In the genomic region with DNA sequence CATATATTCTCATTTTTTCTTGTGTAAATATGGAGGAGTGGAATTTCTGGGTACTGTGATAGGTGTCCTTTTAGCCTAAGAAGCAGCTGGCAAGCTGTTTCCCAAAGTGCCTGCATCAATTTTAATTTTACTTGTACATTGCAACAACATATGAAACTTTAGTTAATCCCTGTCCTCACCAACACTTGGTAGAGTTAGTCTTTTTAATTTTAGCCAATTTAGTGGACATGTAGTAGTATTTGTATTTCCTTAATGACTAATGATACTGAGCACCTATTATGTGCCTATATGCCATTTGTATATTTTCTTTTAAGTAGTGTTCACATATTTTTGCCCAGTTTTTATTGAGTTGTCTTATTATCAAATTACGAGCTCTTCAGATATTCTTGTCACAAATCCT, we compare ENCODE assay signal across 32 cellular contexts. TPM values are rescaled to one million over a fixed set of nuclear protein-coding genes. Genes with fewer than 3 reads are reported as not detected.
"Had no signal": no experiment of that assay in that cellular context is flagged by ENCODE, and none has a peak within 500 bp of the region (broad histone marks: within the 10 kb centered on the region; RNA-seq: fewer than 3 reads in every experiment).

No MANE protein-coding gene starts in this region.

- H3K27me3 ChIP-seq: stomach, suprapubic skin, testis, thyroid gland, tibial artery, tibial nerve, transverse colon, upper lobe of left lung, upper lobe of right lung, uterus, vagina had no signal

- FAIRE-seq: urothelium cell line had no signal

- H3K36me3 ChIP-seq: stomach, suprapubic skin, thoracic aorta, thyroid gland, tibial artery, tibial nerve, transverse colon, upper lobe of left lung, upper lobe of right lung, uterus, vagina had no signal

- DNase-seq: stimulated activated CD4-positive, alpha-beta T cell treated with anti-CD3 and anti-CD28 coated beads, Interleukin-2, amount 100 ng/mL, for 48 hours; stimulated activated CD4-positive, alpha-beta T cell treated with anti-CD3 and anti-CD28 coated beads, Interleukin-4, amount 100 ng/mL, for 1 hour; stimulated activated CD4-positive, alpha-beta T cell treated with anti-CD3 and anti-CD28 coated beads, Interleukin-4, amount 100 ng/mL, for 24 hours; stimulated activated CD4-positive, alpha-beta T cell treated with anti-CD3 and anti-CD28 coated beads, Interleukin-4, amount 100 ng/mL, for 4 hours; stimulated activated CD8-positive, alpha-beta memory T cell treated with anti-CD3 and anti-CD28 coated beads, Interleukin-4, amount 100 ng/mL, for 48 hours; stimulated activated naive B cell treated with anti-CD40 and anti-IgM and Interleukin-4, amounts not matched to agents 10 μg/mL and 1 μg/mL and 100 μg/mL, for 72 hours; stimulated activated naive CD4-positive, alpha-beta T cell; stimulated activated naive CD4-positive, alpha-beta T cell treated with Interleukin-2 at 50 U/mL for 16 hours; stimulated activated naive CD8-positive, alpha-beta T cell treated with anti-CD3 and anti-CD28 coated beads, Interleukin-15, amount 100 ng/mL, for 72 hours; stimulated activated naive CD8-positive, alpha-beta T cell treated with anti-CD3 and anti-CD28 coated beads, Interleukin-15, Interleukin-2, amounts not matched to agents 100 U/mL and 50 U/mL, for 24 hours; stomach; substantia nigra; testis; thyroid gland; tibial artery; transverse colon; trophoblast cell; upper lobe of left lung; upper lobe of right lung; uterus had no signal

- H3K27ac ChIP-seq: stomach, suprapubic skin, testis, thoracic aorta, thyroid gland, tibial artery, tibial nerve, transverse colon, upper lobe of left lung, upper lobe of right lung, uterus, vagina had no signal

- H3K4me1 ChIP-seq: suprapubic skin, thyroid gland, tibial nerve, transverse colon, upper lobe of left lung, upper lobe of right lung, uterus, vagina had no signal

- H3K4me3 ChIP-seq: stomach, suprapubic skin, testis, thoracic aorta, thyroid gland, tibial artery, tibial nerve, transverse colon, upper lobe of left lung, upper lobe of right lung, uterus, vagina had no signal

- H3K9me3 ChIP-seq: suprapubic skin, testis, thoracic aorta, thyroid gland, tibial artery, upper lobe of left lung, upper lobe of right lung, uterus, vagina had no signal

- ATAC-seq: stimulated activated effector memory CD8-positive, alpha-beta T cell treated with anti-CD3 and anti-CD28 coated beads, Interleukin-12 subunit alpha, Interleukin-12 subunit beta, amount 100 ng/mL, for 72 hours; stimulated activated memory B cell treated with anti-CD40 and anti-IgM and Interleukin-4, amounts not matched to agents 10 μg/mL and 1 μg/mL and 100 μg/mL, for 72 hours; stimulated activated naive B cell treated with anti-CD40 and anti-IgM and Interleukin-4, amounts not matched to agents 10 μg/mL and 1 μg/mL and 100 μg/mL, for 72 hours; stimulated activated naive CD8-positive, alpha-beta T cell treated with anti-CD3 and anti-CD28 coated beads, Interleukin-15, amount 100 ng/mL, for 72 hours; stimulated activated naive CD8-positive, alpha-beta T cell treated with anti-CD3 and anti-CD28 coated beads, Interleukin-15, Interleukin-2, amounts not matched to agents 100 U/mL and 50 U/mL, for 24 hours; upper lobe of right lung had no signal

RNA-seq across cellular contexts. Expression of gene NOX3, which starts 46.8 kb away (rescaled TPM):
- total RNA-seq: stomach, subcutaneous adipose tissue, suprapubic skin, temporal lobe, testis, thoracic aorta, thyroid gland, tibial nerve, transverse colon, upper lobe of left lung, upper lobe of right lung, ureter, urinary bladder, uterus, vagina had no signal
- polyA plus RNA-seq: stomach, thymus, urinary bladder had no signal
